Comparison of ENCODE assay signal across 8 cellular contexts in genomic region chr5:68433921-68434879, GRCh38.
DNase-seq lines count a peak whose midpoint lies in the region; ATAC-seq and TF ChIP-seq lines count a peak whose summit lies in the region.

No MANE protein-coding gene starts in this region.

- peak; percentile 96 for ATAC-seq in HG02678 (IDR thresholded peaks at IDR 0.05; ENCODE audit: unreplicated experiment)
- ATAC-seq in natural killer cell: peak; percentile 93 to 95 (median 95)
- ATAC-seq in stimulated activated naive B cell treated with anti-CD40 and anti-IgM and Interleukin-4, amounts not matched to agents 10 μg/mL and 1 μg/mL and 100 μg/mL, for 72 hours (replicated peaks): peak; percentile 93 to 96

- H3K27ac ChIP-seq in esophagus (ENCODE audit: low read depth in 2 of 2, low read length in 1 of 2): peak overlapping the region; percentile 71 to 88

- H3K4me3 Mint-ChIP-seq in natural killer cell: peak overlapping the region; percentile 72
- H3K4me3 Mint-ChIP-seq in stimulated activated naive B cell treated with anti-CD40 and anti-IgM and Interleukin-4, amounts not matched to agents 10 μg/mL and 1 μg/mL and 100 μg/mL, for 72 hours: peak overlapping the region; percentile 2 to 46

- no peaks in the 10 kb centered on the region for H3K36me3 Mint-ChIP-seq in natural killer cell
- H3K36me3 Mint-ChIP-seq in stimulated activated naive B cell treated with anti-CD40 and anti-IgM and Interleukin-4, amounts not matched to agents 10 μg/mL and 1 μg/mL and 100 μg/mL, for 72 hours: peaks cover 0 to 3% of the 10 kb centered on the region in 2 donors

- H3K36me3 ChIP-seq in esophagus (ENCODE audit: control insufficient read depth in 2 of 2, insufficient read depth in 2 of 2, low read length in 1 of 2): no peaks in the 10 kb centered on the region

- H3K4me1 ChIP-seq in esophagus (ENCODE audit: control insufficient read depth in 2 of 2, insufficient read depth in 2 of 2, low read length in 1 of 2): peaks cover 4 to 7% of the 10 kb centered on the region in 2 donors

- WGBS in esophagus, 2 donors: 31 to 38% methylated on average over 27 of the region's 27 CpGs

- H3K27me3 Mint-ChIP-seq in natural killer cell (ENCODE audit: low read depth in 2 of 2): no peaks in the 10 kb centered on the region
- no peaks in the 10 kb centered on the region for H3K27me3 Mint-ChIP-seq in stimulated activated naive B cell treated with anti-CD40 and anti-IgM and Interleukin-4, amounts not matched to agents 10 μg/mL and 1 μg/mL and 100 μg/mL, for 72 hours

- H3K4me3 ChIP-seq in GM12865 (ENCODE audit: low read depth, low read length) (peak overlapping the region; percentile 28), esophagus (ENCODE audit: low read depth in 1 of 2, low read length in 2 of 2) (no peak overlapping the region)

- no peaks in the 10 kb centered on the region for H3K27me3 ChIP-seq in esophagus (ENCODE audit: control insufficient read depth in 1 of 2, insufficient read depth in 2 of 2, low read length in 2 of 2)

- H3K4me1 Mint-ChIP-seq in natural killer cell: peaks cover 34 to 36% of the 10 kb centered on the region in 2 donors
- peaks cover 39 to 65% of the 10 kb centered on the region in 2 donors for H3K4me1 Mint-ChIP-seq in stimulated activated naive B cell treated with anti-CD40 and anti-IgM and Interleukin-4, amounts not matched to agents 10 μg/mL and 1 μg/mL and 100 μg/mL, for 72 hours

- peak; percentile 97 for DNase-seq in GM12865 (ENCODE audit: low read depth)
- peak; percentile 90 to 95 for DNase-seq in NOMO-1 (lab: John Stamatoyannopoulos, UW; ENCODE audit: unreplicated experiment in 2 of 2)
- DNase-seq in activated T-cell treated with anti-CD3 and anti-CD28 coated beads for 4 hours: peak; percentile 91
- peak; percentile 79 for DNase-seq in natural killer cell
- peak; percentile 97 for DNase-seq in stimulated activated naive B cell treated with anti-CD40 and anti-IgM and Interleukin-4, amounts not matched to agents 10 μg/mL and 1 μg/mL and 100 μg/mL, for 72 hours
- no peak for DNase-seq in cerebellar nuclear complex (lab: John Stamatoyannopoulos, UW)

- H3K27ac Mint-ChIP-seq in natural killer cell: peak overlapping the region; percentile 92 to 97
- peak overlapping the region; percentile 83 for H3K27ac Mint-ChIP-seq in stimulated activated naive B cell treated with anti-CD40 and anti-IgM and Interleukin-4, amounts not matched to agents 10 μg/mL and 1 μg/mL and 100 μg/mL, for 72 hours

- no peak for TF ChIP-seq CTCF in GM12865 (IDR thresholded peaks at IDR 0.05; ENCODE audit: insufficient read depth, low read depth, low read length, missing control alignments)
- no peak for TF ChIP-seq CTCF in natural killer cell (IDR thresholded peaks at IDR 0.05)

- H3K9me3 Mint-ChIP-seq in natural killer cell: no peaks in the 10 kb centered on the region
- no peaks in the 10 kb centered on the region for H3K9me3 Mint-ChIP-seq in stimulated activated naive B cell treated with anti-CD40 and anti-IgM and Interleukin-4, amounts not matched to agents 10 μg/mL and 1 μg/mL and 100 μg/mL, for 72 hours

- intact Hi-C loops in natural killer cell (cut with micrococcal nuclease): loop anchor here (2.0 to 5.0 kb wide), 2 partner anchors 67 to 89 kb away; no protein-coding TSS in a partner anchor

- H3K9me3 ChIP-seq in esophagus (ENCODE audit: control insufficient read depth in 2 of 2, insufficient read depth in 1 of 2, low read depth in 1 of 2, low read length in 1 of 2): no peaks in the 10 kb centered on the region

Comparison
In these comparisons a context has a peak if more than half of its experiments do, and no peak if none do; other contexts are left out.
1. DNase-seq: peak in GM12865 (single experiment), NOMO-1 (2 of 2), activated T-cell treated with anti-CD3 and anti-CD28 coated beads for 4 hours (single experiment), natural killer cell (single experiment) and stimulated activated naive B cell treated with anti-CD40 and anti-IgM and Interleukin-4, amounts not matched to agents 10 μg/mL and 1 μg/mL and 100 μg/mL, for 72 hours (single experiment); none in cerebellar nuclear complex (0 of 2).
2. Peak in every context shown above with its lines, with median percentiles within 50 percentile points of each other: ATAC-seq.